In genomic region chr17:41507315-41507880, GRCh38 we compare ENCODE assay signal across 38 cellular contexts. TPM values are rescaled to one million over a fixed set of nuclear protein-coding genes. Genes with fewer than 3 reads are reported as not detected.
DNase-seq lines count a peak whose midpoint lies in the region; ATAC-seq and TF ChIP-seq lines count a peak whose summit lies in the region.
"Had no signal": no experiment of that assay in that cellular context is flagged by ENCODE, and none has a peak within 500 bp of the region (broad histone marks: within the 10 kb centered on the region; RNA-seq: fewer than 3 reads in every experiment).

No MANE protein-coding gene starts in this region.

- DNase-seq in A172 (ENCODE audit: low spot score), result peak; percentile 34
- peak; percentile 76 for DNase-seq in RWPE1 (ENCODE audit: low spot score)
- no peak for DNase-seq in neuronal stem cell (ENCODE audit: low spot score)
- DNase-seq in EL, result no peak
- DNase-seq in activated T-helper 1 cell treated with anti-CD3 and anti-CD28 coated beads, Interleukin-12 subunit alpha, Interleukin-12 subunit beta, Interleukin-2, Interleukin-4 antibody, amounts not matched to agents 30 ng/mL and 10 ng/mL and 1 ng/mL, durations not matched to agents 14 hours and 24 hours and 36 hours (ENCODE audit: low spot score), result no peak
- DNase-seq in cardiac septum (ENCODE audit: low spot score), result no peak
- DNase-seq: 8988T; activated CD4-positive, alpha-beta memory T cell treated with anti-CD3 and anti-CD28 coated beads for 36 hours; activated CD4-positive, CD25-positive, alpha-beta regulatory T cell; activated CD8-positive, alpha-beta memory T cell treated with anti-CD3 and anti-CD28 coated beads, Interleukin-2, amount 50 U/mL, for 48 hours; AML-193; CD8-positive, alpha-beta T cell; DMS153; head of caudate nucleus; HFFc6; mammary epithelial cell; NCI-H1048; NCI-H1694 treated with DMSO at 0.1 percent for 48 hours; NCI-H2171 treated with DMSO at 0.1 percent for 48 hours; NCI-H524; posterior cingulate gyrus; right lobe of liver; stimulated activated CD4-positive, alpha-beta T cell treated with anti-CD3 and anti-CD28 coated beads, Interleukin-4, amount 100 ng/mL, for 24 hours; substantia nigra; upper lobe of right lung had no signal

- H3K4me3 ChIP-seq in esophagus (ENCODE audit: low read depth in 1 of 2, low read length in 2 of 2) (peak overlapping the region; percentile 8 to 9), neuronal stem cell (ENCODE audit: low read length in 2 of 2) (no peak overlapping the region)
- H3K4me3 ChIP-seq: GM23338, right lobe of liver, SK-N-MC, upper lobe of right lung had no signal

- no peaks in the 10 kb centered on the region for H3K27me3 ChIP-seq in esophagus (ENCODE audit: control insufficient read depth in 1 of 2, insufficient read depth in 2 of 2, low read length in 2 of 2)
- H3K27me3 ChIP-seq in neuronal stem cell (ENCODE audit: control insufficient read depth in 3 of 3, insufficient read depth in 3 of 3, low read depth in 1 of 3, low read length in 3 of 3), result peaks cover 0 to 10% (median 0%) of the 10 kb centered on the region in 3 experiments
- H3K27me3 ChIP-seq: right lobe of liver, upper lobe of right lung had no signal

- H4K8ac ChIP-seq in neuronal stem cell (ENCODE audit: low read depth, low read length), result no peak overlapping the region

- no peak for ATAC-seq in HG02970 (IDR thresholded peaks at IDR 0.05; ENCODE audit: low FRiP score, unreplicated experiment)
- ATAC-seq: CD8-positive, alpha-beta T cell; GM23338; HepG2; stimulated activated memory B cell treated with anti-CD40 and anti-IgM and Interleukin-4, amounts not matched to agents 10 μg/mL and 1 μg/mL and 100 μg/mL, for 72 hours; upper lobe of right lung had no signal

- no peak overlapping the region for H3K27ac Mint-ChIP-seq in activated T-helper 1 cell treated with anti-CD3 and anti-CD28 coated beads, Interleukin-12 subunit alpha, Interleukin-12 subunit beta, Interleukin-2, Interleukin-4 antibody, amounts not matched to agents 30 ng/mL and 10 ng/mL and 1 ng/mL, durations not matched to agents 14 hours and 24 hours and 36 hours
- H3K27ac Mint-ChIP-seq: activated CD4-positive, alpha-beta memory T cell treated with anti-CD3 and anti-CD28 coated beads for 36 hours; activated naive CD8-positive, alpha-beta T cell; activated T-helper 2 cell treated with anti-CD3 and anti-CD28 coated beads, Interferon-gamma antibody, Interleukin-2, Interleukin-4, amounts not matched to agents 10 μg/mL and 5 μg/mL and 100 μg/mL, durations not matched to agents 14 hours and 24 hours and 36 hours; CD8-positive, alpha-beta T cell; GM23338; HFFc6; stimulated activated memory B cell treated with anti-CD40 and anti-IgM and Interleukin-4, amounts not matched to agents 10 μg/mL and 1 μg/mL and 100 μg/mL, for 72 hours had no signal

- no peak overlapping the region for H4K91ac ChIP-seq in neuronal stem cell (ENCODE audit: low read depth, low read length, poor library complexity)

- H3K9ac ChIP-seq in neuronal stem cell (ENCODE audit: low read depth, low read length, poor library complexity), result no peak overlapping the region

- peaks cover 0 to 4% of the 10 kb centered on the region in 2 donors for H3K4me1 ChIP-seq in esophagus (ENCODE audit: control insufficient read depth in 2 of 2, insufficient read depth in 2 of 2, low read length in 1 of 2)
- peaks cover 0 to 2% of the 10 kb centered on the region in 2 donors for H3K4me1 ChIP-seq in neuronal stem cell (ENCODE audit: control insufficient read depth in 2 of 2, insufficient read depth in 1 of 2, low read depth in 1 of 2, low read length in 2 of 2)
- H3K4me1 ChIP-seq: right lobe of liver, upper lobe of right lung had no signal

- no peak overlapping the region for H3K4ac ChIP-seq in neuronal stem cell (ENCODE audit: low read length)

- no peak overlapping the region for H2BK5ac ChIP-seq in neuronal stem cell (ENCODE audit: low read length)

- no peak overlapping the region for H2BK15ac ChIP-seq in neuronal stem cell (ENCODE audit: low read length)

- POLR2A ChIA-PET in RWPE1 (lab: Yijun Ruan, JAX; ENCODE audit: low non-redundant PET), result no interaction called here

- H3K27me3 Mint-ChIP-seq in activated T-helper 1 cell treated with anti-CD3 and anti-CD28 coated beads, Interleukin-12 subunit alpha, Interleukin-12 subunit beta, Interleukin-2, Interleukin-4 antibody, amounts not matched to agents 30 ng/mL and 10 ng/mL and 1 ng/mL, durations not matched to agents 14 hours and 24 hours and 36 hours (ENCODE audit: insufficient read depth), result peaks cover 3% of the 10 kb centered on the region
- H3K27me3 Mint-ChIP-seq: activated CD4-positive, alpha-beta memory T cell treated with anti-CD3 and anti-CD28 coated beads for 36 hours; activated naive CD8-positive, alpha-beta T cell; stimulated activated memory B cell treated with anti-CD40 and anti-IgM and Interleukin-4, amounts not matched to agents 10 μg/mL and 1 μg/mL and 100 μg/mL, for 72 hours had no signal

- H3K4me1 Mint-ChIP-seq in activated T-helper 1 cell treated with anti-CD3 and anti-CD28 coated beads, Interleukin-12 subunit alpha, Interleukin-12 subunit beta, Interleukin-2, Interleukin-4 antibody, amounts not matched to agents 30 ng/mL and 10 ng/mL and 1 ng/mL, durations not matched to agents 14 hours and 24 hours and 36 hours (ENCODE audit: low read depth), result no peaks in the 10 kb centered on the region

- intact Hi-C loops in activated T-helper 1 cell treated with anti-CD3 and anti-CD28 coated beads, Interleukin-12 subunit alpha, Interleukin-12 subunit beta, Interleukin-2, Interleukin-4 antibody, amounts not matched to agents 30 ng/mL and 10 ng/mL and 1 ng/mL, durations not matched to agents 14 hours and 24 hours and 36 hours (cut with micrococcal nuclease), result no loop called here
- intact Hi-C loops in cardiac septum (cut with DNase I), result no loop called here

- 26 to 37% methylated on average over 10 of the region's 10 CpGs for WGBS in esophagus, 2 donors
- no CpG with 5 or more reads among the region's 10 CpGs for WGBS in neuronal stem cell (ENCODE audit: extremely low coverage in 2 of 2, insufficient read length in 2 of 2, insufficient replicate concordance in 1 of 2), 2 donors

- H3K79me1 ChIP-seq in neuronal stem cell (ENCODE audit: low read depth, low read length), result no peaks in the 10 kb centered on the region

- no peaks in the 10 kb centered on the region for H3K9me3 Mint-ChIP-seq in activated T-helper 1 cell treated with anti-CD3 and anti-CD28 coated beads, Interleukin-12 subunit alpha, Interleukin-12 subunit beta, Interleukin-2, Interleukin-4 antibody, amounts not matched to agents 30 ng/mL and 10 ng/mL and 1 ng/mL, durations not matched to agents 14 hours and 24 hours and 36 hours
- H3K9me3 Mint-ChIP-seq: activated CD4-positive, alpha-beta memory T cell treated with anti-CD3 and anti-CD28 coated beads for 36 hours; activated T-helper 2 cell treated with anti-CD3 and anti-CD28 coated beads, Interferon-gamma antibody, Interleukin-2, Interleukin-4, amounts not matched to agents 10 μg/mL and 5 μg/mL and 100 μg/mL, durations not matched to agents 14 hours and 24 hours and 36 hours; CD8-positive, alpha-beta T cell; GM23338; HFFc6; neural crest cell; stimulated activated memory B cell treated with anti-CD40 and anti-IgM and Interleukin-4, amounts not matched to agents 10 μg/mL and 1 μg/mL and 100 μg/mL, for 72 hours had no signal

- no peaks in the 10 kb centered on the region for H3K9me3 ChIP-seq in esophagus (ENCODE audit: control insufficient read depth in 2 of 2, insufficient read depth in 1 of 2, low read depth in 1 of 2, low read length in 1 of 2)
- H3K9me3 ChIP-seq in neuronal stem cell (replicated peaks in 1 of 2; ENCODE audit: control insufficient read depth in 2 of 2, insufficient read depth in 1 of 2, low read depth in 1 of 2, low read length in 2 of 2), result no peaks in the 10 kb centered on the region
- H3K9me3 ChIP-seq: right lobe of liver, upper lobe of right lung had no signal

- H3K23ac ChIP-seq in neuronal stem cell (ENCODE audit: low read depth, low read length, poor library complexity), result no peak overlapping the region

- no peak overlapping the region for H2BK12ac ChIP-seq in neuronal stem cell (ENCODE audit: low read length)

- H3K36me3 ChIP-seq in esophagus (ENCODE audit: control insufficient read depth in 2 of 2, insufficient read depth in 2 of 2, low read length in 1 of 2), result peaks cover 0 to 6% of the 10 kb centered on the region in 2 donors
- H3K36me3 ChIP-seq in neuronal stem cell (replicated peaks in 1 of 2; ENCODE audit: control insufficient read depth in 2 of 2, insufficient read depth in 2 of 2, low read length in 2 of 2), result no peaks in the 10 kb centered on the region
- H3K36me3 ChIP-seq: right lobe of liver, upper lobe of right lung had no signal

- no peak overlapping the region for H2AFZ ChIP-seq in neuronal stem cell (ENCODE audit: low read length)
- H2AFZ ChIP-seq: GM23338 had no signal

- no peak overlapping the region for H2BK120ac ChIP-seq in neuronal stem cell (ENCODE audit: low read depth, low read length)

- CTCF ChIA-PET in RWPE1 (lab: Yijun Ruan, JAX), result interaction anchor here (0.7 to 1.1 kb wide), 2 partner anchors 9 to 155 kb away, joined by 3 to 5 read pairs; no protein-coding TSS in a partner anchor

- no peaks in the 10 kb centered on the region for H3K36me3 Mint-ChIP-seq in activated T-helper 1 cell treated with anti-CD3 and anti-CD28 coated beads, Interleukin-12 subunit alpha, Interleukin-12 subunit beta, Interleukin-2, Interleukin-4 antibody, amounts not matched to agents 30 ng/mL and 10 ng/mL and 1 ng/mL, durations not matched to agents 14 hours and 24 hours and 36 hours (ENCODE audit: low read depth)
- H3K36me3 Mint-ChIP-seq: activated CD4-positive, alpha-beta memory T cell treated with anti-CD3 and anti-CD28 coated beads for 36 hours; activated naive CD8-positive, alpha-beta T cell; CD8-positive, alpha-beta T cell; stimulated activated memory B cell treated with anti-CD40 and anti-IgM and Interleukin-4, amounts not matched to agents 10 μg/mL and 1 μg/mL and 100 μg/mL, for 72 hours had no signal

- H3K14ac ChIP-seq in neuronal stem cell (ENCODE audit: low read length), result no peak overlapping the region

- peak overlapping the region; percentile 45 for H3K27ac ChIP-seq in RWPE1
- peak overlapping the region; percentile 94 to 97 for H3K27ac ChIP-seq in esophagus (ENCODE audit: low read depth in 2 of 2, low read length in 1 of 2)
- H3K27ac ChIP-seq in neuronal stem cell (replicated peaks; ENCODE audit: low read length), result no peak overlapping the region
- H3K27ac ChIP-seq: right lobe of liver, SK-N-MC, upper lobe of right lung had no signal

- no peak overlapping the region for H3K4me3 Mint-ChIP-seq in activated T-helper 1 cell treated with anti-CD3 and anti-CD28 coated beads, Interleukin-12 subunit alpha, Interleukin-12 subunit beta, Interleukin-2, Interleukin-4 antibody, amounts not matched to agents 30 ng/mL and 10 ng/mL and 1 ng/mL, durations not matched to agents 14 hours and 24 hours and 36 hours
- H3K4me3 Mint-ChIP-seq: activated CD4-positive, alpha-beta memory T cell treated with anti-CD3 and anti-CD28 coated beads for 36 hours; activated naive CD8-positive, alpha-beta T cell; CD8-positive, alpha-beta T cell; GM23338; HFFc6; neural crest cell; stimulated activated memory B cell treated with anti-CD40 and anti-IgM and Interleukin-4, amounts not matched to agents 10 μg/mL and 1 μg/mL and 100 μg/mL, for 72 hours had no signal

- no peak overlapping the region for H2AK5ac ChIP-seq in neuronal stem cell (ENCODE audit: low read depth, low read length)

- peak overlapping the region; percentile 51 for H3K18ac ChIP-seq in neuronal stem cell (ENCODE audit: low read length)

- TF ChIP-seq CTCF in RWPE1 (conservative IDR thresholded peaks at IDR 0.05; ENCODE audit: low read depth), result no peak

- no peak overlapping the region for H3K4me2 ChIP-seq in neuronal stem cell (ENCODE audit: insufficient read depth, low read length, poor library complexity, severe bottlenecking)
- H3K4me2 ChIP-seq: GM23338 had no signal

RNA-seq across cellular contexts. Expression of gene KRT13, which starts 2.0 kb away (rescaled TPM):
- 2.7 and 2.8 TPM in 2 replicates for total RNA-seq in A172 (2014; rRNA removed; shearing (Covaris generic))
- polyA plus RNA-seq in esophagus, result over 10,000 TPM; 46,015 to 60,858 TPM
- 0.01 TPM for polyA plus RNA-seq in neuronal stem cell (2013, experiment 1 of 2)
- not detected for polyA plus RNA-seq in neuronal stem cell (2013, experiment 2 of 2)
- total RNA-seq in activated T-helper 1 cell treated with anti-CD3 and anti-CD28 coated beads, Interleukin-12 subunit alpha, Interleukin-12 subunit beta, Interleukin-2, Interleukin-4 antibody, amounts not matched to agents 30 ng/mL and 10 ng/mL and 1 ng/mL, durations not matched to agents 14 hours and 24 hours and 36 hours, result not detected in 2 replicates
- not detected for total RNA-seq in cardiac septum
- total RNA-seq: activated CD4-positive, alpha-beta memory T cell treated with anti-CD3 and anti-CD28 coated beads for 36 hours; activated T-helper 2 cell treated with anti-CD3 and anti-CD28 coated beads, Interferon-gamma antibody, Interleukin-2, Interleukin-4, amounts not matched to agents 10 μg/mL and 5 μg/mL and 100 μg/mL, durations not matched to agents 14 hours and 24 hours and 36 hours; CD8-positive, alpha-beta T cell; dermis microvascular lymphatic vessel endothelial cell; fibroblast of villous mesenchyme; GM23338; HepG2; HFFc6; neural crest cell; T-helper 1 cell treated with Interleukin-12 subunit alpha and Interleukin-12 subunit beta and Interleukin-4 antibody, amounts not matched to agents 30 ng/mL and 1 ng/mL, for 36 hours had no signal
- polyA plus RNA-seq: GM23338, HepG2 had no signal

RNA-seq across cellular contexts. Expression of gene KRT15, which starts 11.3 kb away (rescaled TPM):
- 29.8 and 31.9 TPM in 2 replicates for total RNA-seq in A172 (2014; rRNA removed; shearing (Covaris generic))
- 1,000 to 10,000 TPM; 1,457 to 2,808 TPM for polyA plus RNA-seq in esophagus
- polyA plus RNA-seq in neuronal stem cell (2013, experiment 1 of 2), result 0.01 TPM
- 0.01 TPM for polyA plus RNA-seq in neuronal stem cell (2013, experiment 2 of 2)
- total RNA-seq in activated T-helper 1 cell treated with anti-CD3 and anti-CD28 coated beads, Interleukin-12 subunit alpha, Interleukin-12 subunit beta, Interleukin-2, Interleukin-4 antibody, amounts not matched to agents 30 ng/mL and 10 ng/mL and 1 ng/mL, durations not matched to agents 14 hours and 24 hours and 36 hours, result not detected in 2 replicates
- not detected for total RNA-seq in cardiac septum
- total RNA-seq: activated CD4-positive, alpha-beta memory T cell treated with anti-CD3 and anti-CD28 coated beads for 36 hours; activated T-helper 2 cell treated with anti-CD3 and anti-CD28 coated beads, Interferon-gamma antibody, Interleukin-2, Interleukin-4, amounts not matched to agents 10 μg/mL and 5 μg/mL and 100 μg/mL, durations not matched to agents 14 hours and 24 hours and 36 hours; CD8-positive, alpha-beta T cell; neural crest cell; right lobe of liver; T-helper 1 cell treated with Interleukin-12 subunit alpha and Interleukin-12 subunit beta and Interleukin-4 antibody, amounts not matched to agents 30 ng/mL and 1 ng/mL, for 36 hours had no signal
- polyA plus RNA-seq: GM23338 had no signal

RNA-seq across cellular contexts. Expression of gene KRT36, which starts 17.7 kb away (rescaled TPM):
- 0.05 TPM in 1 of 2 replicates, not detected in the other for total RNA-seq in A172 (2014; rRNA removed; shearing (Covaris generic))
- under 1 TPM; 0.07 to 0.10 TPM for polyA plus RNA-seq in esophagus
- polyA plus RNA-seq in neuronal stem cell (2013, experiment 1 of 2), result not detected
- not detected for polyA plus RNA-seq in neuronal stem cell (2013, experiment 2 of 2)
- not detected in 2 replicates for total RNA-seq in activated T-helper 1 cell treated with anti-CD3 and anti-CD28 coated beads, Interleukin-12 subunit alpha, Interleukin-12 subunit beta, Interleukin-2, Interleukin-4 antibody, amounts not matched to agents 30 ng/mL and 10 ng/mL and 1 ng/mL, durations not matched to agents 14 hours and 24 hours and 36 hours
- total RNA-seq in cardiac septum, result not detected
- total RNA-seq: activated CD4-positive, alpha-beta memory T cell treated with anti-CD3 and anti-CD28 coated beads for 36 hours; activated T-helper 2 cell treated with anti-CD3 and anti-CD28 coated beads, Interferon-gamma antibody, Interleukin-2, Interleukin-4, amounts not matched to agents 10 μg/mL and 5 μg/mL and 100 μg/mL, durations not matched to agents 14 hours and 24 hours and 36 hours; CD8-positive, alpha-beta T cell; dermis microvascular lymphatic vessel endothelial cell; GM23338; HepG2; HFFc6; mammary epithelial cell; neural crest cell; right lobe of liver; RPMI7951; T-helper 1 cell treated with Interleukin-12 subunit alpha and Interleukin-12 subunit beta and Interleukin-4 antibody, amounts not matched to agents 30 ng/mL and 1 ng/mL, for 36 hours; upper lobe of right lung had no signal
- polyA plus RNA-seq: GM23338, HepG2, mammary epithelial cell had no signal

RNA-seq across cellular contexts. Expression of gene KRT19, which starts 20.7 kb away (rescaled TPM):
- 8.5 and 11.5 TPM in 2 replicates for total RNA-seq in A172 (2014; rRNA removed; shearing (Covaris generic))
- polyA plus RNA-seq in esophagus, result 1,000 to 10,000 TPM in 1 of 2 donors, 100 to 1,000 TPM in 1; 506 to 1,087 TPM
- 106 TPM for polyA plus RNA-seq in neuronal stem cell (2013, experiment 1 of 2)
- 103 TPM for polyA plus RNA-seq in neuronal stem cell (2013, experiment 2 of 2)
- total RNA-seq in activated T-helper 1 cell treated with anti-CD3 and anti-CD28 coated beads, Interleukin-12 subunit alpha, Interleukin-12 subunit beta, Interleukin-2, Interleukin-4 antibody, amounts not matched to agents 30 ng/mL and 10 ng/mL and 1 ng/mL, durations not matched to agents 14 hours and 24 hours and 36 hours, result not detected in 2 replicates
- 1.1 TPM for total RNA-seq in cardiac septum
- total RNA-seq: activated CD4-positive, alpha-beta memory T cell treated with anti-CD3 and anti-CD28 coated beads for 36 hours; activated T-helper 2 cell treated with anti-CD3 and anti-CD28 coated beads, Interferon-gamma antibody, Interleukin-2, Interleukin-4, amounts not matched to agents 10 μg/mL and 5 μg/mL and 100 μg/mL, durations not matched to agents 14 hours and 24 hours and 36 hours; CD8-positive, alpha-beta T cell; T-helper 1 cell treated with Interleukin-12 subunit alpha and Interleukin-12 subunit beta and Interleukin-4 antibody, amounts not matched to agents 30 ng/mL and 1 ng/mL, for 36 hours had no signal

RNA-seq across cellular contexts. Expression of gene KRT35, which starts 26.4 kb away (rescaled TPM):
- not detected in 2 replicates for total RNA-seq in A172 (2014; rRNA removed; shearing (Covaris generic))
- not detected for polyA plus RNA-seq in esophagus
- polyA plus RNA-seq in neuronal stem cell (2013, experiment 1 of 2), result not detected
- polyA plus RNA-seq in neuronal stem cell (2013, experiment 2 of 2), result not detected
- not detected in 2 replicates for total RNA-seq in activated T-helper 1 cell treated with anti-CD3 and anti-CD28 coated beads, Interleukin-12 subunit alpha, Interleukin-12 subunit beta, Interleukin-2, Interleukin-4 antibody, amounts not matched to agents 30 ng/mL and 10 ng/mL and 1 ng/mL, durations not matched to agents 14 hours and 24 hours and 36 hours
- total RNA-seq in cardiac septum, result not detected
- total RNA-seq: activated CD4-positive, alpha-beta memory T cell treated with anti-CD3 and anti-CD28 coated beads for 36 hours; activated T-helper 2 cell treated with anti-CD3 and anti-CD28 coated beads, Interferon-gamma antibody, Interleukin-2, Interleukin-4, amounts not matched to agents 10 μg/mL and 5 μg/mL and 100 μg/mL, durations not matched to agents 14 hours and 24 hours and 36 hours; CD8-positive, alpha-beta T cell; dermis microvascular lymphatic vessel endothelial cell; fibroblast of villous mesenchyme; GM23338; HepG2; HFFc6; mammary epithelial cell; neural crest cell; right lobe of liver; RPMI7951; T-helper 1 cell treated with Interleukin-12 subunit alpha and Interleukin-12 subunit beta and Interleukin-4 antibody, amounts not matched to agents 30 ng/mL and 1 ng/mL, for 36 hours; upper lobe of right lung had no signal
- polyA plus RNA-seq: GM23338, HepG2, mammary epithelial cell had no signal

Comparison
In these comparisons a context has a peak if more than half of its experiments do, and no peak if none do; other contexts are left out.
1. DNase-seq: peak in A172 (single experiment) and RWPE1 (single experiment); none in neuronal stem cell (single experiment), EL (single experiment), activated T-helper 1 cell treated with anti-CD3 and anti-CD28 coated beads, Interleukin-12 subunit alpha, Interleukin-12 subunit beta, Interleukin-2, Interleukin-4 antibody, amounts not matched to agents 30 ng/mL and 10 ng/mL and 1 ng/mL, durations not matched to agents 14 hours and 24 hours and 36 hours (single experiment) and cardiac septum (single experiment).
2. H3K4me3 ChIP-seq: peak in esophagus (2 of 2); none in neuronal stem cell (0 of 2).
3. RNA of gene KRT15, which starts 11.3 kb away (total RNA-seq): 29.8 to 31.9 TPM in A172; not detected in cardiac septum (single experiment) and not detected in activated T-helper 1 cell treated with anti-CD3 and anti-CD28 coated beads, Interleukin-12 subunit alpha, Interleukin-12 subunit beta, Interleukin-2, Interleukin-4 antibody, amounts not matched to agents 30 ng/mL and 10 ng/mL and 1 ng/mL, durations not matched to agents 14 hours and 24 hours and 36 hours; every median in the first group is over 10 times any median in the second.